ENCODE assay signal across 10 cellular contexts in genomic region chr6:14728396-14729024, GRCh38.
A peak's percentile ranks its signal among the peaks of the same experiment; 100 is the strongest.
DNase-seq lines count a peak whose midpoint lies in the region; ATAC-seq and TF ChIP-seq lines count a peak whose summit lies in the region.
"Had no signal": no experiment of that assay in that cellular context is flagged by ENCODE, and none has a peak within 500 bp of the region (broad histone marks: within the 10 kb centered on the region; RNA-seq: fewer than 3 reads in every experiment).

No MANE protein-coding gene starts in this region.

- TF ChIP-seq POLR2A in breast epithelium (IDR thresholded peaks at IDR 0.05) (no peak), right lobe of liver (IDR thresholded peaks at IDR 0.05) (no peak), vagina (IDR thresholded peaks at IDR 0.05) (no peak)

- no peaks in the 10 kb centered on the region for H3K27me3 Mint-ChIP-seq in MCF 10A (ENCODE audit: insufficient read depth, unreplicated experiment)
- H3K27me3 Mint-ChIP-seq in activated naive CD8-positive, alpha-beta T cell treated with anti-CD3 and anti-CD28 coated beads, Interleukin-2, amount 50 U/mL, for 24 hours, result no peaks in the 10 kb centered on the region

- POLR2A ChIA-PET in MCF 10A (lab: Yijun Ruan, JAX), result interaction anchor here (0.6 to 1.4 kb wide), 3 partner anchors 7 to 45 kb away, joined by 3 to 6 read pairs (median 3); no protein-coding TSS in a partner anchor

- H3K36me3 ChIP-seq in breast epithelium (no peaks in the 10 kb centered on the region), right lobe of liver (no peaks in the 10 kb centered on the region), vagina (no peaks in the 10 kb centered on the region)
- H3K36me3 ChIP-seq: SJSA1 had no signal

- no peaks in the 10 kb centered on the region for H3K9me3 ChIP-seq in breast epithelium
- H3K9me3 ChIP-seq in right lobe of liver, result no peaks in the 10 kb centered on the region
- H3K9me3 ChIP-seq in vagina, result no peaks in the 10 kb centered on the region
- H3K9me3 ChIP-seq: SJSA1 had no signal

- no peak for TF ChIP-seq CTCF in MCF 10A (IDR thresholded peaks at IDR 0.05; ENCODE audit: unreplicated experiment)
- TF ChIP-seq CTCF in breast epithelium (IDR thresholded peaks at IDR 0.05), result no peak
- no peak for TF ChIP-seq CTCF in right lobe of liver (IDR thresholded peaks at IDR 0.05)
- TF ChIP-seq CTCF in vagina (IDR thresholded peaks at IDR 0.05), result no peak

- H3K4me1 Mint-ChIP-seq in MCF 10A (ENCODE audit: insufficient read depth, unreplicated experiment), result peaks cover 41% of the 10 kb centered on the region
- peaks cover 72% of the 10 kb centered on the region for H3K4me1 Mint-ChIP-seq in activated naive CD8-positive, alpha-beta T cell treated with anti-CD3 and anti-CD28 coated beads, Interleukin-2, amount 50 U/mL, for 24 hours

- H3K4me3 ChIP-seq in breast epithelium (no peak overlapping the region), right lobe of liver (no peak overlapping the region), vagina (no peak overlapping the region)
- H3K4me3 ChIP-seq: SJSA1 had no signal

- intact Hi-C loops in MCF 10A (cut with micrococcal nuclease) (no loop called here), breast epithelium (cut with DNase I; ENCODE audit: low total_unique reads) (no loop called here), right lobe of liver (cut with DNase I) (no loop called here), vagina (cut with DNase I) (no loop called here)

- BruUV-seq in MCF 10A (replicated peaks; lab: Mats Ljungman, UMichigan), result no TSS peak

- CTCF ChIA-PET in MCF 10A (lab: Yijun Ruan, JAX), result no interaction called here

- WGBS in right lobe of liver (ENCODE audit: insufficient coverage, low coverage, low lambda C conversion rate, missing lambda C conversion rate), result 70% methylated on average over 4 of the region's 10 CpGs

- H3K9me3 Mint-ChIP-seq in MCF 10A (ENCODE audit: unreplicated experiment), result no peaks in the 10 kb centered on the region
- peaks cover 6% of the 10 kb centered on the region for H3K9me3 Mint-ChIP-seq in activated naive CD8-positive, alpha-beta T cell treated with anti-CD3 and anti-CD28 coated beads, Interleukin-2, amount 50 U/mL, for 24 hours

- no peak overlapping the region for H3K27ac ChIP-seq in breast epithelium
- peak overlapping the region; percentile 26 to 62 (median 55) for H3K27ac ChIP-seq in right lobe of liver
- H3K27ac ChIP-seq in vagina, result peak overlapping the region; percentile 32
- H3K27ac ChIP-seq: SJSA1 had no signal

- no peak for ATAC-seq in activated naive CD8-positive, alpha-beta T cell treated with anti-CD3 and anti-CD28 coated beads, Interleukin-2, amount 50 U/mL, for 24 hours
- peak; percentile 35 to 57 (median 54) for ATAC-seq in right lobe of liver
- no peak for ATAC-seq in GM19452 (IDR thresholded peaks at IDR 0.05; ENCODE audit: unreplicated experiment)

- peak overlapping the region; percentile 57 for H3K27ac Mint-ChIP-seq in MCF 10A (ENCODE audit: low read depth, unreplicated experiment)
- peak overlapping the region; percentile 97 for H3K27ac Mint-ChIP-seq in activated naive CD8-positive, alpha-beta T cell treated with anti-CD3 and anti-CD28 coated beads, Interleukin-2, amount 50 U/mL, for 24 hours

- no peak overlapping the region for H3K4me3 Mint-ChIP-seq in MCF 10A (ENCODE audit: unreplicated experiment)
- no peak overlapping the region for H3K4me3 Mint-ChIP-seq in activated naive CD8-positive, alpha-beta T cell treated with anti-CD3 and anti-CD28 coated beads, Interleukin-2, amount 50 U/mL, for 24 hours

- no peaks in the 10 kb centered on the region for H3K4me1 ChIP-seq in breast epithelium
- H3K4me1 ChIP-seq in right lobe of liver, result no peaks in the 10 kb centered on the region
- no peaks in the 10 kb centered on the region for H3K4me1 ChIP-seq in vagina

- DNase-seq in MCF 10A (ENCODE audit: unreplicated experiment) (peak; percentile 82), breast epithelium (ENCODE audit: low spot score in 2 of 2) (no peak), right lobe of liver (peak in 2 of 3 donors; percentile 52 to 62), vagina (ENCODE audit: extremely low spot score in 2 of 2) (no peak), NCI-H2107 (lab: John Stamatoyannopoulos, UW) (no peak)
- no peak for DNase-seq in activated naive CD8-positive, alpha-beta T cell treated with anti-CD3 and anti-CD28 coated beads, Interleukin-2, amount 50 U/mL, for 24 hours
- no peak for DNase-seq in stimulated activated naive CD4-positive, alpha-beta T cell (lab: John Stamatoyannopoulos, UW)
- DNase-seq: amygdala had no signal

- H3K36me3 Mint-ChIP-seq in MCF 10A (ENCODE audit: insufficient read depth, unreplicated experiment), result no peaks in the 10 kb centered on the region
- H3K36me3 Mint-ChIP-seq in activated naive CD8-positive, alpha-beta T cell treated with anti-CD3 and anti-CD28 coated beads, Interleukin-2, amount 50 U/mL, for 24 hours (ENCODE audit: low read depth), result peaks cover 19% of the 10 kb centered on the region

- H3K27me3 ChIP-seq in breast epithelium (no peaks in the 10 kb centered on the region), right lobe of liver (no peaks in the 10 kb centered on the region), vagina (no peaks in the 10 kb centered on the region)
- H3K27me3 ChIP-seq: SJSA1 had no signal

Comparison
In these comparisons a context has a peak if more than half of its experiments do, and no peak if none do; other contexts are left out.
1. DNase-seq: peak in MCF 10A (single experiment) and right lobe of liver (2 of 3); none in breast epithelium (0 of 2), activated naive CD8-positive, alpha-beta T cell treated with anti-CD3 and anti-CD28 coated beads, Interleukin-2, amount 50 U/mL, for 24 hours (single experiment), vagina (0 of 2), NCI-H2107 (single experiment) and stimulated activated naive CD4-positive, alpha-beta T cell (0 of 6).
2. H3K27ac ChIP-seq: peak in right lobe of liver (3 of 3) and vagina (single experiment); none in breast epithelium (0 of 2).
3. ATAC-seq: peak in right lobe of liver (4 of 4); none in activated naive CD8-positive, alpha-beta T cell treated with anti-CD3 and anti-CD28 coated beads, Interleukin-2, amount 50 U/mL, for 24 hours (single experiment) and GM19452 (single experiment).